In the genomic region with DNA sequence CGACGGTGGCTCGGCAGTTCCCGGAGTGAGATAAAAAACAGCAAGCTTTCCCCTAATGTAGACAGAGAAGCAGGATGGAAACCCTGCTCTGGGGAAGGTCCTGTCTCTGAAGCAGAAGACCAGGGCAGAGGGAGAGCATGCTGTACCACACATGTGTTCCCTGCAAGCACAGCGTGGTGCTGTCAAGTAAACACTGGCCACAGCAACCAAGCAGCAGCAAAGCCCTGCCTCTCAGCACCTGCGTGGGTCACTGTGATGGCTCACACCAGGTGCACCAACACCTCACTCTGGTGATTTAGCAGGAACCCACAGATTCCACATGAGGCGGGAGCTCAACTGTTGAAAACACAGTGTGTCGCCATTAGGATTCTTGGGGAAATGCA, we compare ENCODE assay signal across 10 cellular contexts.
DNase-seq lines count a peak whose midpoint lies in the region; ATAC-seq and TF ChIP-seq lines count a peak whose summit lies in the region.
"Had no signal": no experiment of that assay in that cellular context is flagged by ENCODE, and none has a peak within 500 bp of the region (broad histone marks: within the 10 kb centered on the region; RNA-seq: fewer than 3 reads in every experiment).

No MANE protein-coding gene starts in this region.

- H3K27me3 ChIP-seq in uterus: no peaks in the 10 kb centered on the region
- H3K27me3 ChIP-seq: cardiac muscle cell had no signal

- intact Hi-C loops in Right ventricle myocardium inferior (cut with DNase I): loop anchor here (2.0 kb wide), 1 partner anchor 65 kb away; the partner anchor contains the start of gene TXNDC5
- intact Hi-C loops in cardiac septum (cut with DNase I): loop anchor here (2.0 kb wide), 1 partner anchor 65 kb away; the partner anchor contains the start of gene TXNDC5
- intact Hi-C loops in left colon (cut with DNase I, micrococcal nuclease): no loop called here
- intact Hi-C loops in uterus (cut with DNase I; ENCODE audit: low total_unique reads): no loop called here

- H3K4me1 ChIP-seq in uterus: peaks cover 0 to 6% of the 10 kb centered on the region in 2 donors

- 0 out of 2 replicates have a peak, but pooled peaks cover 2% of the 10 kb centered on the region for H3K4me1 Mint-ChIP-seq in WTC11

- POLR2A ChIA-PET in WTC11 (lab: Charles Lee): no interaction called here

- ATAC-seq in Right ventricle myocardium inferior (peak; percentile 79), left colon (peak; percentile 27), WTC11 (no peak)

- peaks cover 16% of the 10 kb centered on the region for H3K9me3 Mint-ChIP-seq in WTC11

- no peak overlapping the region for H3K4me3 Mint-ChIP-seq in WTC11

- H3K27ac Mint-ChIP-seq in WTC11: no peak overlapping the region

- TF ChIP-seq CTCF in uterus (IDR thresholded peaks at IDR 0.05) (no peak), WTC11 (IDR thresholded peaks at IDR 0.05) (no peak)

- H3K36me3 ChIP-seq in uterus: no peaks in the 10 kb centered on the region
- H3K36me3 ChIP-seq: cardiac muscle cell had no signal

- no peak for TF ChIP-seq POLR2A in uterus (IDR thresholded peaks at IDR 0.05)

- H3K27ac ChIP-seq in uterus: peak overlapping the region; percentile 62 to 70
- H3K27ac ChIP-seq: cardiac muscle cell had no signal

- no peak for DNase-seq in Right ventricle myocardium inferior (ENCODE audit: missing footprints)
- DNase-seq in cardiac septum (ENCODE audit: low spot score): no peak
- peak; percentile 62 for DNase-seq in amniotic epithelial cell (ENCODE audit: low read depth)
- DNase-seq in left colon: peak; percentile 23 to 48
- DNase-seq in uterus: peak in 1 of 2 donors; percentile 39
- DNase-seq in WTC11 (ENCODE audit: low spot score): no peak
- no peak for DNase-seq in NOMO-1 treated with dmso at 0.1 percent for 144 hours (lab: John Stamatoyannopoulos, UW; ENCODE audit: unreplicated experiment)
- DNase-seq in activated CD4-positive, alpha-beta T cell treated with anti-CD3 and anti-CD28 coated beads for 1 hour: no peak
- DNase-seq: KG1 had no signal

- H3K36me3 Mint-ChIP-seq in WTC11: no peaks in the 10 kb centered on the region

- H3K9me3 ChIP-seq in uterus: no peaks in the 10 kb centered on the region

- no peak overlapping the region for H3K4me3 ChIP-seq in uterus
- H3K4me3 ChIP-seq: cardiac muscle cell had no signal

- H3K27me3 Mint-ChIP-seq in WTC11 (ENCODE audit: low read depth): no peaks in the 10 kb centered on the region

- CTCF ChIA-PET in WTC11 (lab: Charles Lee): no interaction called here

TF ChIP-seq in WTC11, 78 proteins besides CTCF, POLR2A, EP300 and RAD21:
- no peak for TF ChIP-seq RORB (CRISPR knock-in tag; IDR thresholded peaks at IDR 0.05)
- no peak for TF ChIP-seq CREB1 (CRISPR knock-in tag; IDR thresholded peaks at IDR 0.05)
- TF ChIP-seq, protein P1, sequence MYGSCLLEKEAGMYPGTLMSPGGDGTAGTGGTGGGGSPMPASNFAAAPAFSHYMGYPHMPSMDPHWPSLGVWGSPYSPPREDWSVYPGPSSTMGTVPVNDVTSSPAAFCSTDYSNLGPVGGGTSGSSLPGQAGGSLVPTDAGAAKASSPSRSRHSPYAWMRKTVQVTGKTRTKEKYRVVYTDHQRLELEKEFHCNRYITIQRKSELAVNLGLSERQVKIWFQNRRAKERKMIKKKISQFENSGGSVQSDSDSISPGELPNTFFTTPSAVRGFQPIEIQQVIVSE (CRISPR knock-in tag; IDR thresholded peaks at IDR 0.05; ENCODE audit: borderline replicate concordance): no peak
- no peak for TF ChIP-seq MYBL2 (CRISPR knock-in tag; IDR thresholded peaks at IDR 0.05)
- TF ChIP-seq IRF2 (CRISPR knock-in tag; IDR thresholded peaks at IDR 0.05; ENCODE audit: borderline replicate concordance, low read depth): no peak
- TF ChIP-seq HMGXB4 (CRISPR knock-in tag; IDR thresholded peaks at IDR 0.05): no peak
- no peak for TF ChIP-seq ATF2 (CRISPR knock-in tag; IDR thresholded peaks at IDR 0.05; ENCODE audit: borderline replicate concordance, low read depth)
- TF ChIP-seq ZSCAN18 (CRISPR knock-in tag; IDR thresholded peaks at IDR 0.05): no peak
- no peak for TF ChIP-seq NR3C1 (CRISPR knock-in tag; conservative IDR thresholded peaks at IDR 0.05; ENCODE audit: low read depth)
TF ChIP-seq in WTC11: peak in this region for 0.

Comparison
In these comparisons a context has a peak if more than half of its experiments do, and no peak if none do; other contexts are left out.
1. DNase-seq: peak in amniotic epithelial cell (single experiment) and left colon (2 of 2); none in Right ventricle myocardium inferior (single experiment), cardiac septum (single experiment), WTC11 (single experiment), NOMO-1 treated with dmso at 0.1 percent for 144 hours (single experiment) and activated CD4-positive, alpha-beta T cell treated with anti-CD3 and anti-CD28 coated beads for 1 hour (single experiment).
2. intact Hi-C loops: an anchor here in Right ventricle myocardium inferior (2.0 kb wide) and cardiac septum (2.0 kb wide); none called in left colon and uterus.